ENCODE assay signal across 27 cellular contexts in genomic region chr9:132068604-132069003, GRCh38. TPM values are rescaled to one million over a fixed set of nuclear protein-coding genes. Genes with fewer than 3 reads are reported as not detected.
DNase-seq lines count a peak whose midpoint lies in the region; ATAC-seq and TF ChIP-seq lines count a peak whose summit lies in the region.
"Had no signal": no experiment of that assay in that cellular context is flagged by ENCODE, and none has a peak within 500 bp of the region (broad histone marks: within the 10 kb centered on the region; RNA-seq: fewer than 3 reads in every experiment).

No MANE protein-coding gene starts in this region.

- H2AK5ac ChIP-seq in IMR-90 (ENCODE audit: low read depth, low read length): peak overlapping the region; percentile 11; the same call in 1 of the 2 replicates

- no peak overlapping the region for H2BK120ac ChIP-seq in IMR-90 (ENCODE audit: low read depth, low read length)

- H3K18ac ChIP-seq in IMR-90 (ENCODE audit: low read depth, low read length): no peak overlapping the region; the same call in 1 of the 2 replicates

- H3K4me3 ChIP-seq in IMR-90 (ENCODE audit: insufficient read depth, low read depth, low read length): no peak overlapping the region
- H3K4me3 ChIP-seq in adrenal gland: no peak overlapping the region
- H3K4me3 ChIP-seq: BLaER1 treated with 17β-estradiol and CSF1 and Interleukin-3, amounts not matched to agents 10 nM and 100 nM; GM23338; right atrium auricular region; upper lobe of left lung had no signal

- TF ChIP-seq POLR2A in IMR-90 (IDR thresholded peaks at IDR 0.05; ENCODE audit: low read depth, low read length) (no peak), adrenal gland (IDR thresholded peaks at IDR 0.05) (no peak)

- no peaks in the 10 kb centered on the region for H3K27me3 ChIP-seq in IMR-90 (ENCODE audit: control insufficient read depth, insufficient read depth, low read length)
- H3K27me3 ChIP-seq in adrenal gland: no peaks in the 10 kb centered on the region
- H3K27me3 ChIP-seq: BLaER1 treated with 17β-estradiol and CSF1 and Interleukin-3, amounts not matched to agents 10 nM and 100 nM; right atrium auricular region; upper lobe of left lung had no signal

- no peak for ATAC-seq in IMR-90 (ENCODE audit: low read depth)
- ATAC-seq: activated CD4-positive, CD25-positive, alpha-beta regulatory T cell treated with anti-CD3 and anti-CD28 coated beads, Interleukin-2, amount 50 U/mL, for 24 hours; GM23338; left cardiac atrium had no signal

- no peak for TF ChIP-seq CTCF in IMR-90 (conservative IDR thresholded peaks at IDR 0.05; ENCODE audit: low read depth, low read length)
- no peak for TF ChIP-seq CTCF in Calu3 (IDR thresholded peaks at IDR 0.05; ENCODE audit: unreplicated experiment)
- no peak for TF ChIP-seq CTCF in adrenal gland (IDR thresholded peaks at IDR 0.05)

- no TSS peak for BruUV-seq in IMR-90 (replicated peaks; lab: Mats Ljungman, UMichigan)
- BruUV-seq in Calu3 (replicated peaks; lab: Mats Ljungman, UMichigan): no TSS peak

- no peak overlapping the region for H2BK15ac ChIP-seq in IMR-90 (ENCODE audit: low read depth, low read length)

- no peak overlapping the region for H3K4me3 Mint-ChIP-seq in Calu3 (ENCODE audit: low read depth, unreplicated experiment)
- H3K4me3 Mint-ChIP-seq: activated CD4-positive, alpha-beta memory T cell treated with anti-CD3 and anti-CD28 coated beads for 36 hours; activated naive CD8-positive, alpha-beta T cell treated with anti-CD3 and anti-CD28 coated beads, Interleukin-2, amount 10 ng/mL, durations not matched to agents 7 days and 5 days; brain; GM23338; naive B cell had no signal

- TF ChIP-seq RAD21 in IMR-90 (IDR thresholded peaks at IDR 0.05; ENCODE audit: low read length): no peak

- no peak overlapping the region for H3K23ac ChIP-seq in IMR-90 (ENCODE audit: low read depth, low read length)

- no peak overlapping the region for H4K5ac ChIP-seq in IMR-90 (ENCODE audit: low read depth, low read length)

- no peak overlapping the region for H3K56ac ChIP-seq in IMR-90 (ENCODE audit: extremely low read depth, insufficient read depth, low read length)

- H3K36me3 ChIP-seq in IMR-90 (ENCODE audit: control insufficient read depth, insufficient read depth, low read length) (peaks cover 17% of the 10 kb centered on the region), adrenal gland (replicated peaks in 1 of 2) (peaks cover 0 to 20% of the 10 kb centered on the region in 2 donors)

- CTCF ChIA-PET in IMR-90 (lab: Yijun Ruan, JAX): no interaction called here
- CTCF ChIA-PET in Calu3 (lab: Charles Lee): no interaction called here

- intact Hi-C loops in IMR-90 (cut with micrococcal nuclease): no loop called here
- intact Hi-C loops in Calu3 (cut with micrococcal nuclease; ENCODE audit: unreplicated experiment): no loop called here
- intact Hi-C loops in adrenal gland (cut with DNase I): no loop called here

- no peak for DNase-seq in IMR-90
- peak in 52 of 61 donors; percentile 13 to 88 (median 53) for DNase-seq in caudate nucleus (lab: John Stamatoyannopoulos, UW)
- peak; percentile 75 for DNase-seq in midbrain (lab: John Stamatoyannopoulos, UW)
- DNase-seq in putamen (ENCODE audit: low spot score): peak; percentile 87
- DNase-seq in NCI-H1417 treated with DMSO at 0.1 percent for 48 hours (lab: John Stamatoyannopoulos, UW): no peak
- no peak for DNase-seq in COLO829 (ENCODE audit: low spot score)
- no peak for DNase-seq in Calu3
- no peak for DNase-seq in adrenal gland
- DNase-seq: activated CD4-positive, alpha-beta memory T cell treated with anti-CD3 and anti-CD28 coated beads for 36 hours; activated CD8-positive, alpha-beta memory T cell treated with anti-CD3 and anti-CD28 coated beads, Interleukin-2, amount 50 U/mL, for 4 hours; activated naive CD8-positive, alpha-beta T cell treated with anti-CD3 and anti-CD28 coated beads, Interleukin-2, amount 10 ng/mL, durations not matched to agents 7 days and 5 days; Caco-2; effector CD8-positive, alpha-beta T cell; Karpas-422; left cardiac atrium; naive B cell; NCI-H146; RPMI8226; stimulated activated CD4-positive, alpha-beta T cell treated with anti-CD3 and anti-CD28 coated beads, Interleukin-2, amount 100 ng/mL, for 24 hours; upper lobe of left lung had no signal

- H3K4me1 Mint-ChIP-seq in Calu3 (ENCODE audit: low read depth, unreplicated experiment): no peaks in the 10 kb centered on the region

- no peak overlapping the region for H4K91ac ChIP-seq in IMR-90 (ENCODE audit: insufficient read depth, low read depth, low read length)

- no peak overlapping the region for H4K8ac ChIP-seq in IMR-90 (ENCODE audit: low read depth in 2 of 2, low read length in 2 of 2)

- no peak overlapping the region for H3K9ac ChIP-seq in IMR-90 (ENCODE audit: low read depth, low read length)

- dilution Hi-C loops in IMR-90 (cut with HindIII; ENCODE audit: low sequenced_read_pairs, unreplicated experiment): no loop called here

- in situ Hi-C loops in IMR-90 (cut with MboI; ENCODE audit: low sequenced_read_pairs): no loop called here

- H3K4me1 ChIP-seq in IMR-90 (ENCODE audit: control insufficient read depth, insufficient read depth, low read length) (peaks cover 9% of the 10 kb centered on the region), adrenal gland (replicated peaks in 1 of 2) (peaks cover 0 to 4% of the 10 kb centered on the region in 2 donors)
- H3K4me1 ChIP-seq: Caco-2 had no signal

- H3K27ac ChIP-seq in IMR-90 (ENCODE audit: insufficient read depth, low read length) (no peak overlapping the region), caudate nucleus (ENCODE audit: low read depth, low read length) (no peak overlapping the region), adrenal gland (no peak overlapping the region)
- H3K27ac ChIP-seq: BLaER1 treated with 17β-estradiol and CSF1 and Interleukin-3, amounts not matched to agents 10 nM and 100 nM; epithelial cell of prostate; right atrium auricular region; upper lobe of left lung had no signal

- H3K14ac ChIP-seq in IMR-90 (replicated peaks; ENCODE audit: low read depth, low read length): no peak overlapping the region

- no peak overlapping the region for H2AFZ ChIP-seq in IMR-90 (replicated peaks; ENCODE audit: low read length, poor library complexity)
- H2AFZ ChIP-seq: GM23338 had no signal

- H3K4ac ChIP-seq in IMR-90 (ENCODE audit: low read depth, low read length): no peak overlapping the region

- 100% methylated on average over 2 of the region's 6 CpGs; no CpG with 5 or more reads in 1 of the 2 experiments for WGBS in IMR-90 (ENCODE audit: extremely low coverage in 2 of 2, insufficient read length in 1 of 2), 2 experiments
- 73 to 89% (median 87%) methylated on average over 6 of the region's 6 CpGs for WGBS in adrenal gland, 4 donors

- no peaks in the 10 kb centered on the region for H3K27me3 Mint-ChIP-seq in Calu3 (ENCODE audit: unreplicated experiment)
- H3K27me3 Mint-ChIP-seq: activated CD4-positive, alpha-beta memory T cell treated with anti-CD3 and anti-CD28 coated beads for 36 hours; activated naive CD8-positive, alpha-beta T cell treated with anti-CD3 and anti-CD28 coated beads, Interleukin-2, amount 10 ng/mL, durations not matched to agents 7 days and 5 days; brain; naive B cell had no signal

- no peak overlapping the region for H3K27ac Mint-ChIP-seq in Calu3 (ENCODE audit: unreplicated experiment)
- H3K27ac Mint-ChIP-seq: activated CD4-positive, alpha-beta memory T cell treated with anti-CD3 and anti-CD28 coated beads for 36 hours; activated naive CD8-positive, alpha-beta T cell treated with anti-CD3 and anti-CD28 coated beads, Interleukin-2, amount 10 ng/mL, durations not matched to agents 7 days and 5 days; activated T-helper 2 cell treated with anti-CD3 and anti-CD28 coated beads, Interferon-gamma antibody, Interleukin-2, Interleukin-4, amounts not matched to agents 10 μg/mL and 5 μg/mL and 100 μg/mL, durations not matched to agents 14 hours and 24 hours and 36 hours; GM23338 had no signal

- no peaks in the 10 kb centered on the region for H3K9me3 ChIP-seq in IMR-90 (ENCODE audit: control insufficient read depth, insufficient read depth, low read length)
- H3K9me3 ChIP-seq in adrenal gland (replicated peaks in 1 of 3): no peaks in the 10 kb centered on the region
- H3K9me3 ChIP-seq: BLaER1 treated with 17β-estradiol and CSF1 and Interleukin-3, amounts not matched to agents 10 nM and 100 nM; Caco-2; right atrium auricular region; upper lobe of left lung had no signal

- peaks cover 68% of the 10 kb centered on the region for H4K20me1 ChIP-seq in IMR-90 (ENCODE audit: insufficient read depth, low read length)

- H2BK5ac ChIP-seq in IMR-90 (ENCODE audit: low read depth, low read length, poor library complexity, severe bottlenecking): peak overlapping the region; percentile 5

- H3K79me1 ChIP-seq in IMR-90 (ENCODE audit: low read depth in 1 of 2, low read length in 2 of 2): peaks cover 65 to 99% of the 10 kb centered on the region in 2 experiments

- no peaks in the 10 kb centered on the region for H3K9me3 Mint-ChIP-seq in Calu3 (ENCODE audit: low read depth, unreplicated experiment)
- H3K9me3 Mint-ChIP-seq: activated CD4-positive, alpha-beta memory T cell treated with anti-CD3 and anti-CD28 coated beads for 36 hours; activated naive CD8-positive, alpha-beta T cell treated with anti-CD3 and anti-CD28 coated beads, Interleukin-2, amount 10 ng/mL, durations not matched to agents 7 days and 5 days; activated T-helper 2 cell treated with anti-CD3 and anti-CD28 coated beads, Interferon-gamma antibody, Interleukin-2, Interleukin-4, amounts not matched to agents 10 μg/mL and 5 μg/mL and 100 μg/mL, durations not matched to agents 14 hours and 24 hours and 36 hours; brain; GM23338; naive B cell had no signal

- H3K36me3 Mint-ChIP-seq in Calu3 (ENCODE audit: insufficient read depth, unreplicated experiment): no peaks in the 10 kb centered on the region

- H2AK9ac ChIP-seq in IMR-90 (replicated peaks; ENCODE audit: low read depth, low read length, poor library complexity): no peak overlapping the region

- H3K4me2 ChIP-seq in IMR-90 (ENCODE audit: low read depth, low read length): no peak overlapping the region
- H3K4me2 ChIP-seq: BLaER1 treated with 17β-estradiol and CSF1 and Interleukin-3, amounts not matched to agents 10 nM and 100 nM; GM23338 had no signal

- POLR2A ChIA-PET in IMR-90 (lab: Charles Lee; ENCODE audit: unreplicated experiment): no interaction called here

- H3K9me1 ChIP-seq in IMR-90 (ENCODE audit: insufficient read depth, low read length): peaks cover 26% of the 10 kb centered on the region

- no peak overlapping the region for H2BK20ac ChIP-seq in IMR-90 (ENCODE audit: low read depth, low read length)

RNA-seq across cellular contexts. Expression of gene MED27, which starts 11.1 kb away (rescaled TPM):
- total RNA-seq in IMR-90 (2012; rRNA removed): 51.9 and 63.4 TPM in 2 replicates
- 50.2 and 51.6 TPM in 2 replicates for polyA plus RNA-seq in IMR-90 (2012; rRNA removed)
- polyA plus RNA-seq in IMR-90 (2012; cell fraction: cytosol; rRNA removed): 33.8 and 51.4 TPM in 2 replicates
- 18.2 and 24.4 TPM in 2 replicates for polyA plus RNA-seq in IMR-90 (2012; cell fraction: nucleus; rRNA removed; ENCODE audit: low replicate concordance)
- 17.0 and 19.3 TPM in 2 replicates for total RNA-seq in Calu3 (2022)
- total RNA-seq in adrenal gland: 10 to 100 TPM; 13.9 to 37.4 (median 15.9) TPM
- polyA plus RNA-seq in adrenal gland: 10 to 100 TPM; 12.2 to 22.6 (median 14.6) TPM

Comparison
In these comparisons a context has a peak if more than half of its experiments do, and no peak if none do; other contexts are left out.
1. DNase-seq: peak in caudate nucleus (52 of 61), midbrain (single experiment) and putamen (single experiment); none in IMR-90 (single experiment), NCI-H1417 treated with DMSO at 0.1 percent for 48 hours (single experiment), COLO829 (single experiment), Calu3 (single experiment) and adrenal gland (0 of 7).